In the genomic region with DNA sequence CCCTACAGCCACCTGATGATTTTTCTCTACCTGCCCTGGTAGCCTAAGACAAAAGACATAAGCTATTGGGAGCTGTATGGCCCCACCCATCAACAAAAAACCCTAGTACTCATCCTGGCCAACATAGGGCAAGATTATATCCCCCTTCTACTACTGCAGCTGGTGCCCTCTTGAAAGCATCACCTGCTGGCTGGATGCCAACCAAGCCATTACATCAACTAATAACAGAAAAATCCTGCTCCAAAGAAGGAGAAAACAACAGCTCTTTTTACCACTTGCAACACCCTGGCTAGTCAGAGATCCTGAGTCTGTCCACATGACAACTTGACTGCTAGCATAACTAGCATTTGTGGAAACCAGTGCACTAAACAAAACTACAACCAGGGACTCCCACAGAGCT, we compare ENCODE assay signal across 19 cellular contexts.
A peak's percentile ranks its signal among the peaks of the same experiment; 100 is the strongest.
DNase-seq lines count a peak whose midpoint lies in the region; ATAC-seq lines count a peak whose summit lies in the region.
"Had no signal": no experiment of that assay in that cellular context is flagged by ENCODE, and none has a peak within 500 bp of the region (broad histone marks: within the 10 kb centered on the region; RNA-seq: fewer than 3 reads in every experiment).

No MANE protein-coding gene starts in this region.

- DNase-seq in NCI-H82 (lab: John Stamatoyannopoulos, UW) (peak; percentile 0), NCI-H82 treated with DMSO at 0.1 percent for 48 hours (lab: John Stamatoyannopoulos, UW; ENCODE audit: unreplicated experiment) (no peak), NCI-H345 (lab: John Stamatoyannopoulos, UW) (peak; percentile 52), GM19240 (ENCODE audit: insufficient read length, low spot score) (no peak)
- DNase-seq in activated CD4-positive, alpha-beta T cell treated with anti-CD3 and anti-CD28 coated beads for 1 hour: no peak
- DNase-seq: activated B cell treated with CpG ODN at 0.5 μM for 24 hours, caudate nucleus, dermis blood vessel endothelial cell, H7, NCI-H1436 treated with DMSO at 0.1 percent for 48 hours, SIG-M5, small intestine, SW 1271, upper lobe of left lung had no signal

- peak; percentile 17 for ATAC-seq in HG02571 (IDR thresholded peaks at IDR 0.05; ENCODE audit: unreplicated experiment)
- ATAC-seq in HG03521 (IDR thresholded peaks at IDR 0.05; ENCODE audit: unreplicated experiment): no peak
- ATAC-seq in GM21717 (IDR thresholded peaks at IDR 0.05; ENCODE audit: unreplicated experiment): no peak
- ATAC-seq: HepG2, Panc1 had no signal

Comparison
In these comparisons a context has a peak if more than half of its experiments do, and no peak if none do; other contexts are left out.
1. DNase-seq: peak in NCI-H82 (single experiment) and NCI-H345 (single experiment); none in NCI-H82 treated with DMSO at 0.1 percent for 48 hours (single experiment), activated CD4-positive, alpha-beta T cell treated with anti-CD3 and anti-CD28 coated beads for 1 hour (single experiment) and GM19240 (single experiment).